ENCODE assay signal across 19 cellular contexts in the genomic region with DNA sequence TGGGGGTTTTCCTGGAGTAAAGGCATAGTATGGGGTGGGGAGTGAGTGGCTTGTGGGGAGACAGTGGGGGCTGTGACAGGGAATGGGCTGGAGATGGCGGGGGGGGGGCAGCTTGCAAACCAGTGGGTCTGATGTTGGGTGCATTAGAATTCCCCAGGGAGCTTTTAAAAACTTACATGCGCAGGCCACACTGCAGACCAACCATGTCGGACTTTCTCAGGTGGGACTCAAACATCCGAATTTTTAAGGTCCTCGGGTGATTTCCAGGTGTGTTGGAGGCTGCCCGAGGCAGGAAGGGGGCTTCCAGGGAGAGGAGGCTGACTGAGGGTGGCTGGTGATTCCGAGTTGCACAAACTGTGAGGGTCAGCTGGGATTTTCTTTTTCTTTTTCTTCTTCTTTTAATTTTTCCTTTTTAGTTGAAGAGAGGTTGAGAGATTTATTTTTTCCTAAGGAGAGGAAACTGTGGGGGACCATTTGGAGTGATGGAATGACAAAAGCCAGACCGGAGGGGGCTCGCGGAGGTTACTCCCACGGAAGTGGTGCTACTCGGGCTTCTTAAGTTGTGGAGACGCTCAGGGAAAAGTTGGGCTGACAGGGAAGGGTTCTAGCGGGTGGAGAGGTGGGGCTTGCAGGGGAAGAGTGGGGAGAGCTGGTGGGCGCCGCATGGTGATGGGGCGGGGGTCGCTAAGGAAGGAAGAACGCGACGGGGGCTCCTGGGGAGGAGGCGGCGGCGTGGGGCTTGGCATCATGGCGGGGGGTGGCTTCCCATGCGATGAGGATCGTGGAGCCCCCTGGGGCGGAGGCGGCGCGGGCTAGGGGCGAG. TPM values are rescaled to one million over a fixed set of nuclear protein-coding genes. Genes with fewer than 3 reads are reported as not detected.
DNase-seq lines count a peak whose midpoint lies in the region; ATAC-seq and TF ChIP-seq lines count a peak whose summit lies in the region.
"Had no signal": no experiment of that assay in that cellular context is flagged by ENCODE, and none has a peak within 500 bp of the region (broad histone marks: within the 10 kb centered on the region; RNA-seq: fewer than 3 reads in every experiment).

No MANE protein-coding gene starts in this region.

- peak overlapping the region; percentile 29; the same call in 1 of the 2 replicates for H3K4me3 ChIP-seq in H7 (ENCODE audit: insufficient read depth, low read depth, low read length)
- H3K4me3 ChIP-seq in fibroblast of pulmonary artery (replicated peaks; ENCODE audit: low read depth, low read length): peak overlapping the region; percentile 76
- peak overlapping the region; percentile 30 for H3K4me3 ChIP-seq in skeletal muscle cell (ENCODE audit: low read depth, low read length)
- H3K4me3 ChIP-seq: gastrocnemius medialis, upper lobe of right lung had no signal

- no peak overlapping the region for H3K4me3 Mint-ChIP-seq in T-helper 2 cell treated with Interferon-gamma antibody and Interleukin-4, amounts not matched to agents 5 μg/mL and 100 μg/mL, for 36 hours
- H3K4me3 Mint-ChIP-seq: activated CD4-positive, alpha-beta memory T cell treated with anti-CD3 and anti-CD28 coated beads for 36 hours; activated T-helper 17 cell treated with anti-CD3 and anti-CD28 coated beads, Interleukin-2, amount 50 U/mL, for 72 hours had no signal

- H3K9me3 Mint-ChIP-seq in T-helper 2 cell treated with Interferon-gamma antibody and Interleukin-4, amounts not matched to agents 5 μg/mL and 100 μg/mL, for 36 hours: no peaks in the 10 kb centered on the region
- H3K9me3 Mint-ChIP-seq: activated CD4-positive, alpha-beta memory T cell treated with anti-CD3 and anti-CD28 coated beads for 36 hours; activated T-helper 17 cell treated with anti-CD3 and anti-CD28 coated beads, Interleukin-2, amount 50 U/mL, for 72 hours had no signal

- H3K4me1 Mint-ChIP-seq in T-helper 2 cell treated with Interferon-gamma antibody and Interleukin-4, amounts not matched to agents 5 μg/mL and 100 μg/mL, for 36 hours (ENCODE audit: low read depth): no peaks in the 10 kb centered on the region

- DNase-seq in H7: peak; percentile 72
- peak; percentile 81 for DNase-seq in fibroblast of pulmonary artery (ENCODE audit: low read depth)
- no peak for DNase-seq in skeletal muscle cell (ENCODE audit: low read depth)
- DNase-seq in T1000 (lab: John Stamatoyannopoulos, UW): no peak
- no peak for DNase-seq in T-helper 2 cell treated with Interferon-gamma antibody and Interleukin-4, amounts not matched to agents 5 μg/mL and 100 μg/mL, for 36 hours (ENCODE audit: low spot score)
- no peak for DNase-seq in sciatic nerve (ENCODE audit: low spot score)
- DNase-seq: activated CD4-positive, alpha-beta memory T cell treated with anti-CD3 and anti-CD28 coated beads for 36 hours; effector CD8-positive, alpha-beta T cell; gastrocnemius medialis; Kasumi-1; left cardiac atrium; NCI-H187 treated with DMSO at 0.1 percent for 48 hours; NCI-H774; Right ventricle myocardium superior; stimulated activated CD4-positive, alpha-beta T cell treated with anti-CD3 and anti-CD28 coated beads, Interleukin-1b, Interleukin-23, amount 100 ng/mL, for 48 hours; upper lobe of right lung had no signal

- H3K27me3 ChIP-seq in H7 (ENCODE audit: control insufficient read depth, insufficient read depth, low read length): peaks cover 67% of the 10 kb centered on the region

- TF ChIP-seq CTCF in fibroblast of pulmonary artery (IDR thresholded peaks at IDR 0.05; ENCODE audit: low read length, missing control alignments): no peak

- ATAC-seq in SK-N-SH treated with all-trans-retinoic acid at 6 μM for 48 hours (peak; percentile 90), GM18858 (IDR thresholded peaks at IDR 0.05; ENCODE audit: unreplicated experiment) (no peak), sciatic nerve (no peak)
- ATAC-seq: activated T-helper 17 cell treated with anti-CD3 and anti-CD28 coated beads, Interleukin-2, amount 50 U/mL, for 72 hours; gastrocnemius medialis; left cardiac atrium; upper lobe of right lung had no signal

- no peaks in the 10 kb centered on the region for H3K36me3 ChIP-seq in H7 (replicated peaks; ENCODE audit: control insufficient read depth, insufficient read depth, low read length)
- H3K36me3 ChIP-seq: gastrocnemius medialis, upper lobe of right lung had no signal

- H3K36me3 Mint-ChIP-seq in T-helper 2 cell treated with Interferon-gamma antibody and Interleukin-4, amounts not matched to agents 5 μg/mL and 100 μg/mL, for 36 hours (ENCODE audit: low read depth): no peaks in the 10 kb centered on the region
- H3K36me3 Mint-ChIP-seq: activated CD4-positive, alpha-beta memory T cell treated with anti-CD3 and anti-CD28 coated beads for 36 hours had no signal

- H3K27ac Mint-ChIP-seq in T-helper 2 cell treated with Interferon-gamma antibody and Interleukin-4, amounts not matched to agents 5 μg/mL and 100 μg/mL, for 36 hours: no peak overlapping the region
- H3K27ac Mint-ChIP-seq: activated CD4-positive, alpha-beta memory T cell treated with anti-CD3 and anti-CD28 coated beads for 36 hours; activated T-helper 17 cell treated with anti-CD3 and anti-CD28 coated beads, Interleukin-2, amount 50 U/mL, for 72 hours had no signal

- intact Hi-C loops in sciatic nerve (cut with DNase I): no loop called here

- peaks cover 65% of the 10 kb centered on the region for H3K27me3 Mint-ChIP-seq in T-helper 2 cell treated with Interferon-gamma antibody and Interleukin-4, amounts not matched to agents 5 μg/mL and 100 μg/mL, for 36 hours (ENCODE audit: low read depth)

TF ChIP-seq in SK-N-SH treated with all-trans-retinoic acid at 6 μM for 48 hours, 23 proteins besides CTCF, POLR2A, EP300 and RAD21:
- TF ChIP-seq, protein P1, sequence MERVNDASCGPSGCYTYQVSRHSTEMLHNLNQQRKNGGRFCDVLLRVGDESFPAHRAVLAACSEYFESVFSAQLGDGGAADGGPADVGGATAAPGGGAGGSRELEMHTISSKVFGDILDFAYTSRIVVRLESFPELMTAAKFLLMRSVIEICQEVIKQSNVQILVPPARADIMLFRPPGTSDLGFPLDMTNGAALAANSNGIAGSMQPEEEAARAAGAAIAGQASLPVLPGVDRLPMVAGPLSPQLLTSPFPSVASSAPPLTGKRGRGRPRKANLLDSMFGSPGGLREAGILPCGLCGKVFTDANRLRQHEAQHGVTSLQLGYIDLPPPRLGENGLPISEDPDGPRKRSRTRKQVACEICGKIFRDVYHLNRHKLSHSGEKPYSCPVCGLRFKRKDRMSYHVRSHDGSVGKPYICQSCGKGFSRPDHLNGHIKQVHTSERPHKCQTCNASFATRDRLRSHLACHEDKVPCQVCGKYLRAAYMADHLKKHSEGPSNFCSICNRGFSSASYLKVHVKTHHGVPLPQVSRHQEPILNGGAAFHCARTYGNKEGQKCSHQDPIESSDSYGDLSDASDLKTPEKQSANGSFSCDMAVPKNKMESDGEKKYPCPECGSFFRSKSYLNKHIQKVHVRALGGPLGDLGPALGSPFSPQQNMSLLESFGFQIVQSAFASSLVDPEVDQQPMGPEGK (CRISPR knock-in tag; IDR thresholded peaks at IDR 0.05; ENCODE audit: borderline replicate concordance): peak; percentile 27; the same call in 1 of the 2 replicates
- TF ChIP-seq CSDC2 (CRISPR knock-in tag; IDR thresholded peaks at IDR 0.05) (no peak), TOX (CRISPR knock-in tag; IDR thresholded peaks at IDR 0.05; ENCODE audit: borderline replicate concordance) (no peak), ZFP30 (CRISPR knock-in tag; IDR thresholded peaks at IDR 0.05) (no peak), ZNF8 (CRISPR knock-in tag; IDR thresholded peaks at IDR 0.05) (no peak), GLIS3 (CRISPR knock-in tag; IDR thresholded peaks at IDR 0.05) (no peak), ZFP3 (CRISPR knock-in tag; IDR thresholded peaks at IDR 0.05) (peak; percentile 77; the same call in 1 of the 2 replicates), PPARA (CRISPR knock-in tag; IDR thresholded peaks at IDR 0.05; ENCODE audit: borderline replicate concordance) (no peak), TCF4 (CRISPR knock-in tag; IDR thresholded peaks at IDR 0.05; ENCODE audit: borderline replicate concordance) (no peak), ISL1 (CRISPR knock-in tag; IDR thresholded peaks at IDR 0.05) (no peak)
- TF ChIP-seq, protein P2, sequence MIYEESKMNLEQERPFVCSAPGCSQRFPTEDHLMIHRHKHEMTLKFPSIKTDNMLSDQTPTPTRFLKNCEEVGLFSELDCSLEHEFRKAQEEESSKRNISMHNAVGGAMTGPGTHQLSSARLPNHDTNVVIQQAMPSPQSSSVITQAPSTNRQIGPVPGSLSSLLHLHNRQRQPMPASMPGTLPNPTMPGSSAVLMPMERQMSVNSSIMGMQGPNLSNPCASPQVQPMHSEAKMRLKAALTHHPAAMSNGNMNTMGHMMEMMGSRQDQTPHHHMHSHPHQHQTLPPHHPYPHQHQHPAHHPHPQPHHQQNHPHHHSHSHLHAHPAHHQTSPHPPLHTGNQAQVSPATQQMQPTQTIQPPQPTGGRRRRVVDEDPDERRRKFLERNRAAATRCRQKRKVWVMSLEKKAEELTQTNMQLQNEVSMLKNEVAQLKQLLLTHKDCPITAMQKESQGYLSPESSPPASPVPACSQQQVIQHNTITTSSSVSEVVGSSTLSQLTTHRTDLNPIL (CRISPR knock-in tag; IDR thresholded peaks at IDR 0.05; ENCODE audit: low read depth): no peak

RNA-seq across cellular contexts. Expression of a gene that starts 1.0 kb away (rescaled TPM):
- 0.07 and 0.59 TPM in 2 replicates for total RNA-seq in H7 (2014; rRNA removed; shearing (Covaris generic))
- 0.22 TPM for total RNA-seq in sciatic nerve

RNA-seq across cellular contexts. Expression of a gene that starts 29.7 kb away (rescaled TPM):
- 0.38 and 0.78 TPM in 2 replicates for total RNA-seq in H7 (2014; rRNA removed; shearing (Covaris generic))
- total RNA-seq in sciatic nerve: not detected
- total RNA-seq: activated CD4-positive, alpha-beta memory T cell treated with anti-CD3 and anti-CD28 coated beads for 36 hours; activated T-helper 17 cell treated with anti-CD3 and anti-CD28 coated beads, Interleukin-2, amount 50 U/mL, for 72 hours; Right ventricle myocardium superior; upper lobe of right lung had no signal

RNA-seq across cellular contexts. Expression of a gene that starts 52.7 kb away (rescaled TPM):
- total RNA-seq in H7 (2014; rRNA removed; shearing (Covaris generic)): 3.8 and 4.5 TPM in 2 replicates
- total RNA-seq in sciatic nerve: not detected
- total RNA-seq: activated CD4-positive, alpha-beta memory T cell treated with anti-CD3 and anti-CD28 coated beads for 36 hours; activated T-helper 17 cell treated with anti-CD3 and anti-CD28 coated beads, Interleukin-2, amount 50 U/mL, for 72 hours; gastrocnemius medialis; left cardiac atrium; Right ventricle myocardium superior; upper lobe of right lung had no signal

Comparison
In these comparisons a context has a peak if more than half of its experiments do, and no peak if none do; other contexts are left out.
1. DNase-seq: peak in H7 (single experiment) and fibroblast of pulmonary artery (single experiment); none in skeletal muscle cell (single experiment), T1000 (single experiment), T-helper 2 cell treated with Interferon-gamma antibody and Interleukin-4, amounts not matched to agents 5 μg/mL and 100 μg/mL, for 36 hours (single experiment) and sciatic nerve (single experiment).
2. Peak in every context shown above with its lines, with median percentiles within 50 percentile points of each other: H3K4me3 ChIP-seq.